In genomic region chr1:163357378-163357777, GRCh38 we compare ENCODE assay signal across 1 cellular context.
TF ChIP-seq lines count a peak whose summit lies in the region.

No MANE protein-coding gene starts in this region.

TF ChIP-seq in HEK293T, 16 proteins besides CTCF, POLR2A, EP300 and RAD21 (continued from another document):
- no peak for TF ChIP-seq LEF1 (IDR thresholded peaks at IDR 0.05; ENCODE audit: borderline replicate concordance)
